Comparison of ENCODE assay signal across 1 cellular context in genomic region chr7:150381785-150382122, GRCh38.
TF ChIP-seq lines count a peak whose summit lies in the region.

No MANE protein-coding gene starts in this region.

TF ChIP-seq in GM12891, 5 proteins besides CTCF, POLR2A, EP300 and RAD21:
- no peak for TF ChIP-seq PAX5 (IDR thresholded peaks at IDR 0.05; ENCODE audit: insufficient read depth, low read length, severe bottlenecking)
- no peak for TF ChIP-seq POLR2AphosphoS5 (IDR thresholded peaks at IDR 0.05; ENCODE audit: low read depth, low read length)
- no peak for TF ChIP-seq SPI1 (IDR thresholded peaks at IDR 0.05; ENCODE audit: low read depth, low read length)
- no peak for TF ChIP-seq TAF1 (IDR thresholded peaks at IDR 0.05; ENCODE audit: low read depth, low read length)
- no peak for TF ChIP-seq POU2F2 (IDR thresholded peaks at IDR 0.05; ENCODE audit: low read depth, low read length)
